Comparison of ENCODE assay signal across 8 cellular contexts in genomic region chr18:109130-109921, GRCh38. TPM values are rescaled to one million over a fixed set of nuclear protein-coding genes. Genes with fewer than 3 reads are reported as not detected.
DNase-seq lines count a peak whose midpoint lies in the region; ATAC-seq and TF ChIP-seq lines count a peak whose summit lies in the region.
"Not testable (repeated sequence)": the region's sequence is repeated elsewhere in the genome, so short reads cannot be mapped to it uniquely, and the experiment has no call there.

No MANE protein-coding gene starts in this region.

- not testable (repeated sequence) for H3K27me3 ChIP-seq in Caco-2 (replicated peaks; ENCODE audit: control insufficient read depth, insufficient read depth, low read length); lower lobe of right lung (ENCODE audit: low read depth)

- POLR2A ChIA-PET in Caco-2 (lab: Charles Lee): not testable (repeated sequence)

- TF ChIP-seq EP300 in Ishikawa (IDR thresholded peaks at IDR 0.05; ENCODE audit: borderline replicate concordance): not testable (repeated sequence)

- H3K4me1 ChIP-seq in Caco-2, lower lobe of right lung: not testable (repeated sequence)

- H3K27ac ChIP-seq in lower lobe of right lung: not testable (repeated sequence)

- H3K4me1 Mint-ChIP-seq in Caco-2 (ENCODE audit: low read depth, unreplicated experiment); stimulated activated memory B cell treated with anti-CD40 and anti-IgM and Interleukin-4, amounts not matched to agents 10 μg/mL and 1 μg/mL and 100 μg/mL, for 72 hours: not testable (repeated sequence)
- peaks cover 21% of the 10 kb centered on the region for H3K4me1 Mint-ChIP-seq in activated naive CD8-positive, alpha-beta T cell treated with anti-CD3 and anti-CD28 coated beads for 36 hours

- not testable (repeated sequence) for BruUV-seq in Caco-2 (replicated peaks; lab: Mats Ljungman, UMichigan)

- H3K27me3 Mint-ChIP-seq in Caco-2 (ENCODE audit: insufficient read depth, unreplicated experiment); activated naive CD8-positive, alpha-beta T cell treated with anti-CD3 and anti-CD28 coated beads for 36 hours; stimulated activated memory B cell treated with anti-CD40 and anti-IgM and Interleukin-4, amounts not matched to agents 10 μg/mL and 1 μg/mL and 100 μg/mL, for 72 hours: not testable (repeated sequence)

- not testable (repeated sequence) for TF ChIP-seq CTCF in Caco-2 (IDR thresholded peaks at IDR 0.05; ENCODE audit: insufficient read depth in 1 of 2, low read depth in 1 of 2, low read length in 1 of 2, severe bottlenecking in 1 of 2, unreplicated experiment in 1 of 2)
- TF ChIP-seq CTCF in lower lobe of right lung (IDR thresholded peaks at IDR 0.05): peak; percentile 20

- H3K36me3 Mint-ChIP-seq in Caco-2 (ENCODE audit: insufficient read depth, unreplicated experiment): peaks cover 20% of the 10 kb centered on the region
- not testable (repeated sequence) for H3K36me3 Mint-ChIP-seq in activated naive CD8-positive, alpha-beta T cell treated with anti-CD3 and anti-CD28 coated beads for 36 hours; stimulated activated memory B cell treated with anti-CD40 and anti-IgM and Interleukin-4, amounts not matched to agents 10 μg/mL and 1 μg/mL and 100 μg/mL, for 72 hours

- H3K4me3 ChIP-seq in Caco-2 (ENCODE audit: low read depth, low read length); lower lobe of right lung: not testable (repeated sequence)

- H3K9me3 Mint-ChIP-seq in Caco-2 (ENCODE audit: unreplicated experiment): peaks cover 43% of the 10 kb centered on the region
- H3K9me3 Mint-ChIP-seq in activated naive CD8-positive, alpha-beta T cell treated with anti-CD3 and anti-CD28 coated beads for 36 hours: peaks cover 32% of the 10 kb centered on the region
- H3K9me3 Mint-ChIP-seq in stimulated activated memory B cell treated with anti-CD40 and anti-IgM and Interleukin-4, amounts not matched to agents 10 μg/mL and 1 μg/mL and 100 μg/mL, for 72 hours: not testable (repeated sequence)

- ATAC-seq in GM21723 (IDR thresholded peaks at IDR 0.05; ENCODE audit: unreplicated experiment) (peak; percentile 7), esophagus mucosa (peak; percentile 67), lower lobe of right lung (peak; percentile 40 to 54)
- peak; percentile 53 for ATAC-seq in stimulated activated memory B cell treated with anti-CD40 and anti-IgM and Interleukin-4, amounts not matched to agents 10 μg/mL and 1 μg/mL and 100 μg/mL, for 72 hours

- not testable (repeated sequence) for H3K36me3 ChIP-seq in Caco-2 (ENCODE audit: control insufficient read depth, insufficient read depth, low read length); lower lobe of right lung

- not testable (repeated sequence) for H3K4me3 Mint-ChIP-seq in Caco-2 (ENCODE audit: unreplicated experiment); activated naive CD8-positive, alpha-beta T cell treated with anti-CD3 and anti-CD28 coated beads for 36 hours; stimulated activated memory B cell treated with anti-CD40 and anti-IgM and Interleukin-4, amounts not matched to agents 10 μg/mL and 1 μg/mL and 100 μg/mL, for 72 hours

- intact Hi-C loops in Caco-2 (cut with micrococcal nuclease; ENCODE audit: unreplicated experiment); lower lobe of right lung (cut with DNase I): not testable (repeated sequence)

- not testable (repeated sequence) for H3K9me3 ChIP-seq in Caco-2, lower lobe of right lung

- CTCF ChIA-PET in Caco-2 (lab: Charles Lee): not testable (repeated sequence)

- DNase-seq in Caco-2: peak; percentile 66 to 86
- DNase-seq in T-helper 1 cell: peak in 4 of 5 donors; percentile 21 to 71 (median 34)
- peak; percentile 55 for DNase-seq in activated naive CD8-positive, alpha-beta T cell treated with anti-CD3 and anti-CD28 coated beads for 36 hours
- peak; percentile 52 for DNase-seq in lower lobe of right lung

- peak overlapping the region; percentile 14 for H3K27ac Mint-ChIP-seq in Caco-2 (ENCODE audit: unreplicated experiment)
- peak overlapping the region; percentile 40 for H3K27ac Mint-ChIP-seq in activated naive CD8-positive, alpha-beta T cell treated with anti-CD3 and anti-CD28 coated beads for 36 hours
- not testable (repeated sequence) for H3K27ac Mint-ChIP-seq in stimulated activated memory B cell treated with anti-CD40 and anti-IgM and Interleukin-4, amounts not matched to agents 10 μg/mL and 1 μg/mL and 100 μg/mL, for 72 hours

- peak; percentile 55 for TF ChIP-seq RAD21 in Ishikawa (IDR thresholded peaks at IDR 0.05; ENCODE audit: low read depth)

TF ChIP-seq in Ishikawa, 13 proteins besides CTCF, POLR2A, EP300 and RAD21:
- TF ChIP-seq CEBPB (IDR thresholded peaks at IDR 0.05): peak; percentile 52

RNA-seq across cellular contexts. Expression of gene USP14, which starts 49.0 kb away (rescaled TPM):
- 86.2 and 95.2 TPM in 2 replicates for total RNA-seq in Caco-2 (2022)
- 100 to 1,000 TPM; 116 to 121 TPM for total RNA-seq in activated naive CD8-positive, alpha-beta T cell treated with anti-CD3 and anti-CD28 coated beads for 36 hours
- 39.9 TPM for total RNA-seq in esophagus mucosa
- 43.2 TPM for total RNA-seq in lower lobe of right lung

RNA-seq across cellular contexts. Expression of gene TUBB8B, which starts 59.9 kb away (rescaled TPM):
- total RNA-seq in Caco-2 (2022) (0.91 and 1.4 TPM in 2 replicates), esophagus mucosa (not detected), lower lobe of right lung (0.47 TPM)
- total RNA-seq in activated naive CD8-positive, alpha-beta T cell treated with anti-CD3 and anti-CD28 coated beads for 36 hours: not detected

Comparison
In these comparisons a context has a peak if more than half of its experiments do, and no peak if none do; other contexts are left out.
1. ATAC-seq: peak in every context shown above with its lines; median percentile 67 in esophagus mucosa; 53 in stimulated activated memory B cell treated with anti-CD40 and anti-IgM and Interleukin-4, amounts not matched to agents 10 μg/mL and 1 μg/mL and 100 μg/mL, for 72 hours; 47 in lower lobe of right lung; 7 in GM21723.